ENCODE assay signal across 8 cellular contexts in the genomic region with DNA sequence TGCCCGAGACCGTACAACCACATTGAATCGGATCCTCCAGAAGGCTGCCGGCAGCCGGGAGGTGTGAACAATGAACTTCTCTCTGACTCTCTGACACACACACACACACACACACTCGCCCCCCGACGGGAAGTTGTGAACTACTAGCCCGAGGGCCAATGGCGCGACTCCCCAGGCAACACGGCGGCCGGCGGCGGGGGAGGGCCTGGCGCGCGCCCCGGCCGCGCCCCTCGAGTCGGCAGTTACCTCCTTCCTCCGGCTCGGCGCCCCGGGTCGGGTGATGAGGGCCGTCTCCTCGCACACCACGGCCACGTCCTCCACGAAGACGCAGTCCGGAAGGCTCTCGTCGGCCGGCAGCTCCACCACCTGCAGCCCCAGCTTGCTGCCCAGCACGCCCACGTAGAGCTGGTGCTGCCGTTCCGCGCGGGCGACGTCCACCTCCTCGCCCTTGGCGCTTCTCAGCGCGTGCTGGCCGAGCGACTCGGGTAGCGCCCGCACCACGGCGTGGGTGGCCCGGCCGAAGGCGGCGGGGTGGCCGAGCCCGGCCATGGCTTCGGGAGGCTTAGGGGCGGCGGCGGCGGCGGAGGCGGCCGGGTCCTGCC. TPM values are rescaled to one million over a fixed set of nuclear protein-coding genes. Genes with fewer than 3 reads are reported as not detected.
A peak's percentile ranks its signal among the peaks of the same experiment; 100 is the strongest.
DNase-seq lines count a peak whose midpoint lies in the region; ATAC-seq, FAIRE-seq and TF ChIP-seq lines count a peak whose summit lies in the region.

No MANE protein-coding gene starts in this region.

- H3K4me3 ChIP-seq in AG04449 (ENCODE audit: low read depth, low read length): peak overlapping the region; percentile 66

- H3K9me3 Mint-ChIP-seq in activated naive CD8-positive, alpha-beta T cell treated with anti-CD3 and anti-CD28 coated beads for 36 hours: peaks cover 1% of the 10 kb centered on the region

- TF ChIP-seq CTCF in AG04449 (IDR thresholded peaks at IDR 0.05; ENCODE audit: insufficient read depth, low read length, missing control alignments) (no peak), omental fat pad (IDR thresholded peaks at IDR 0.05) (no peak)

- no peaks in the 10 kb centered on the region for H3K36me3 Mint-ChIP-seq in activated naive CD8-positive, alpha-beta T cell treated with anti-CD3 and anti-CD28 coated beads for 36 hours

- H3K27me3 Mint-ChIP-seq in activated naive CD8-positive, alpha-beta T cell treated with anti-CD3 and anti-CD28 coated beads for 36 hours: peaks cover 71% of the 10 kb centered on the region

- intact Hi-C loops in Right ventricle myocardium inferior (cut with DNase I): loop anchor here (2.0 kb wide), 1 partner anchor 114 kb away; no protein-coding TSS in a partner anchor

- CTCF ChIA-PET in AG04449 (lab: Yijun Ruan, JAX): interaction anchor here (1.2 to 2.6 kb wide), 3 partner anchors 12 to 228 kb away, joined by 3 to 17 read pairs (median 4); no protein-coding TSS in a partner anchor

- POLR2A ChIA-PET in AG04449 (lab: Yijun Ruan, JAX): interaction anchor here (0.7 to 3.0 kb wide), 8 partner anchors 11 to 148 kb away, joined by 3 to 14 read pairs (median 5); partner anchors contain the start of gene CCN1

- no peak overlapping the region for H3K27ac Mint-ChIP-seq in activated naive CD8-positive, alpha-beta T cell treated with anti-CD3 and anti-CD28 coated beads for 36 hours

- DNase-seq in AG04449 (ENCODE audit: low read depth, low spot score) (no peak), GM18507 (ENCODE audit: extremely low spot score, insufficient read length, low read depth) (peak; percentile 3), NCI-H460 (ENCODE audit: extremely low read depth, low read depth) (peak; percentile 12), Right ventricle myocardium inferior (ENCODE audit: missing footprints) (peak; percentile 74), omental fat pad (ENCODE audit: low spot score) (peak; percentile 48), NCI-H2081 treated with DMSO at 0.1 percent for 48 hours (lab: John Stamatoyannopoulos, UW) (no peak)
- peak; percentile 32 for DNase-seq in activated naive CD8-positive, alpha-beta T cell treated with anti-CD3 and anti-CD28 coated beads for 36 hours

- ATAC-seq in HG03039 (IDR thresholded peaks at IDR 0.05; ENCODE audit: unreplicated experiment) (peak; percentile 41), Right ventricle myocardium inferior (peak; percentile 68), omental fat pad (ENCODE audit: low FRiP score) (peak; percentile 72)

- FAIRE-seq in GM18507 (lab: Jason Lieb, UNC): peak; percentile 61

- peaks cover 8% of the 10 kb centered on the region for H3K4me1 Mint-ChIP-seq in activated naive CD8-positive, alpha-beta T cell treated with anti-CD3 and anti-CD28 coated beads for 36 hours

- peak overlapping the region; percentile 51 for H3K4me3 Mint-ChIP-seq in activated naive CD8-positive, alpha-beta T cell treated with anti-CD3 and anti-CD28 coated beads for 36 hours

RNA-seq across cellular contexts. Expression of gene DDAH1, which starts 0.4 kb away (rescaled TPM):
- 34.0 and 34.3 TPM in 2 replicates for total RNA-seq in NCI-H460 (2014; rRNA removed; shearing (Covaris generic))
- polyA plus RNA-seq in NCI-H460 (2014; cell fraction: nucleus; rRNA removed): 13.2 and 14.2 TPM in 2 replicates
- total RNA-seq in activated naive CD8-positive, alpha-beta T cell treated with anti-CD3 and anti-CD28 coated beads for 36 hours: under 1 TPM in 1 of 2 experiments, not detected in 1; 0.16 TPM
- total RNA-seq in Right ventricle myocardium inferior (8.3 TPM), omental fat pad (10 to 100 TPM; 11.2 to 16.7 (median 15.8) TPM)

Comparison
In these comparisons a context has a peak if more than half of its experiments do, and no peak if none do; other contexts are left out.
1. DNase-seq: peak in GM18507 (single experiment), NCI-H460 (single experiment), activated naive CD8-positive, alpha-beta T cell treated with anti-CD3 and anti-CD28 coated beads for 36 hours (single experiment), Right ventricle myocardium inferior (single experiment) and omental fat pad (single experiment); none in AG04449 (single experiment) and NCI-H2081 treated with DMSO at 0.1 percent for 48 hours (single experiment).
2. Peak in every context shown above with its lines, with median percentiles within 50 percentile points of each other: ATAC-seq.